In the genomic region with DNA sequence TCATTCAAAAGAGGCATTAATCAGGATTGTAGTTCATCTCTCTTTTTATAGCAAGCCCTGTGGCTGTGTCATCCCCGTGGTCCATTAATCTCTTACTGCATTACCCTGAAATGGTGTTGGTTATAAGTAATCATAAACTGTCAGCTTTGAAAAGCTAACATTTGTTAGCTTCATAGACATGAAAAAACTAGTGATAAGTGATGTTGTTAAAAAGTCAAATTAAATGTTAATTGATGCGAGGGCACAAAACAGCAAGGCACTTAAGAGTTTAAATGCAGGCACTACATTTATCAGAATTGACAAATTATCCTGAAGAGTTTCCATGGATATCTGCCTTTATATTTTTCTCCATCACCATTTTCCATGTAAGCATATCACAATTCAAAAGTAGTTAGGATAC, we compare ENCODE assay signal across 20 cellular contexts.
"Had no signal": no experiment of that assay in that cellular context is flagged by ENCODE, and none has a peak within 500 bp of the region (broad histone marks: within the 10 kb centered on the region; RNA-seq: fewer than 3 reads in every experiment).

No MANE protein-coding gene starts in this region.

- H3K4me1 ChIP-seq: prostate gland, right atrium auricular region had no signal

- H3K36me3 ChIP-seq: brain microvascular endothelial cell, prostate gland, right atrium auricular region had no signal

- H3K27ac ChIP-seq: brain microvascular endothelial cell, epithelial cell of prostate, hepatocyte, prostate gland, right atrium auricular region had no signal

- H3K4me3 ChIP-seq: hepatocyte, prostate gland, right atrium auricular region had no signal

- H3K27me3 ChIP-seq: brain microvascular endothelial cell, hepatocyte, right atrium auricular region had no signal

- H3K9me3 ChIP-seq: prostate gland, right atrium auricular region had no signal

- DNase-seq: activated CD4-positive, alpha-beta T cell treated with anti-CD3 and anti-CD28 coated beads for 48 hours; activated CD4-positive, CD25-positive, alpha-beta regulatory T cell; activated CD8-positive, alpha-beta T cell treated with anti-CD3 and anti-CD28 coated beads for 36 hours; activated naive CD4-positive, alpha-beta T cell treated with anti-CD3 and anti-CD28 coated beads for 36 hours; activated T-cell treated with anti-CD3 and anti-CD28 coated beads, Interleukin-2, amount 50 U/mL, for 24 hours; brain microvascular endothelial cell; central memory CD4-positive, alpha-beta T cell; endodermal cell; foreskin fibroblast; left cardiac atrium; mesendoderm; naive thymus-derived CD8-positive, alpha-beta T cell; stimulated activated CD4-positive, alpha-beta T cell treated with anti-CD3 and anti-CD28 coated beads, Interleukin-12 subunit alpha, Interleukin-12 subunit beta, amount 100 ng/mL, for 4 hours; stimulated activated CD4-positive, alpha-beta T cell treated with anti-CD3 and anti-CD28 coated beads, Interleukin-1b, Interleukin-23, amount 100 ng/mL, for 48 hours; stimulated activated CD8-positive, alpha-beta memory T cell treated with anti-CD3 and anti-CD28 coated beads, Interleukin-4, amount 100 ng/mL, for 48 hours; stimulated activated naive CD4-positive, alpha-beta T cell had no signal
